33 cellular contexts compared by ENCODE assay signal in genomic region chr3:99199021-99199420, GRCh38.
"Had no signal": no experiment of that assay in that cellular context is flagged by ENCODE, and none has a peak within 500 bp of the region (broad histone marks: within the 10 kb centered on the region; RNA-seq: fewer than 3 reads in every experiment).

No MANE protein-coding gene starts in this region.

- H3K36me3 ChIP-seq: adrenal gland, brain microvascular endothelial cell, breast epithelium, WERI-Rb-1 had no signal

- ATAC-seq: activated CD4-positive, alpha-beta T cell treated with anti-CD3 and anti-CD28 coated beads for 36 hours; activated CD4-positive, CD25-positive, alpha-beta regulatory T cell treated with anti-CD3 and anti-CD28 coated beads, Interleukin-2, amount 50 U/mL, for 24 hours; activated CD8-positive, alpha-beta T cell treated with anti-CD3 and anti-CD28 coated beads for 36 hours; activated naive CD4-positive, alpha-beta T cell treated with anti-CD3 and anti-CD28 coated beads, Interleukin-2, amount 50 U/mL, for 72 hours; activated T-cell treated with anti-CD3 and anti-CD28 coated beads, Interleukin-2, amount 50 U/mL, for 4 hours; activated T-cell treated with anti-CD3 and anti-CD28 coated beads, Interleukin-2, amount 50 U/mL, for 72 hours; activated T-helper 17 cell treated with anti-CD3 and anti-CD28 coated beads, Interleukin-2, amount 50 U/mL, for 72 hours; body of pancreas; WTC11 had no signal

- H3K9me3 ChIP-seq: adrenal gland, body of pancreas had no signal

- H3K27me3 ChIP-seq: adrenal gland, body of pancreas, brain microvascular endothelial cell, breast epithelium had no signal

- H3K27ac ChIP-seq: adrenal gland, body of pancreas, brain microvascular endothelial cell, breast epithelium, WERI-Rb-1 had no signal

- H3K4me1 ChIP-seq: adrenal gland, body of pancreas, breast epithelium had no signal

- H3K4me3 ChIP-seq: adrenal gland, body of pancreas, breast epithelium had no signal

- DNase-seq: activated CD4-positive, alpha-beta memory T cell treated with anti-CD3 and anti-CD28 coated beads for 36 hours; activated CD4-positive, alpha-beta T cell treated with anti-CD3 and anti-CD28 coated beads for 1 hour; activated CD4-positive, alpha-beta T cell treated with anti-CD3 and anti-CD28 coated beads for 36 hours; activated CD4-positive, alpha-beta T cell treated with anti-CD3 and anti-CD28 coated beads for 48 hours; activated CD4-positive, alpha-beta T cell treated with anti-CD3 and anti-CD28 coated beads, Interleukin-2, amount 10 ng/mL, durations not matched to agents 7 days and 5 days; activated CD4-positive, alpha-beta T cell treated with anti-CD3 and anti-CD28 coated beads, Interleukin-2, amount 50 U/mL, for 4 hours; activated CD4-positive, CD25-positive, alpha-beta regulatory T cell; activated CD8-positive, alpha-beta memory T cell treated with anti-CD3 and anti-CD28 coated beads, Interleukin-2, amount 50 U/mL, for 4 hours; activated CD8-positive, alpha-beta T cell treated with anti-CD3 and anti-CD28 coated beads for 36 hours; activated effector memory CD4-positive, alpha-beta T cell treated with anti-CD3 and anti-CD28 coated beads, Interleukin-2, amount 50 U/mL, for 16 hours; activated gamma-delta T cell treated with Interleukin-2 at 50 U/mL for 16 hours; activated naive CD4-positive, alpha-beta T cell; activated naive CD4-positive, alpha-beta T cell treated with anti-CD3 and anti-CD28 coated beads for 36 hours; activated naive CD4-positive, alpha-beta T cell treated with anti-CD3 and anti-CD28 coated beads, Interleukin-2, amount 50 U/mL, for 16 hours; activated naive CD8-positive, alpha-beta T cell treated with anti-CD3 and anti-CD28 coated beads for 36 hours; activated T-cell treated with anti-CD3 and anti-CD28 coated beads for 4 hours; activated T-cell treated with anti-CD3 and anti-CD28 coated beads, Interleukin-2, amount 50 U/mL, for 1 hour; activated T-cell treated with anti-CD3 and anti-CD28 coated beads, Interleukin-2, amount 50 U/mL, for 4 hours; activated T-cell treated with anti-CD3 and anti-CD28 coated beads, Interleukin-2, amount 50 U/mL, for 72 hours; adrenal gland; amniotic stem cell; aorta; body of pancreas; brain microvascular endothelial cell; central memory CD4-positive, alpha-beta T cell; T-helper 2 cell; T-helper 9 cell; WERI-Rb-1 had no signal
